Comparison of ENCODE assay signal across 2 cellular contexts in genomic region chr2:119549236-119549635, GRCh38.
TF ChIP-seq lines count a peak whose summit lies in the region.

No MANE protein-coding gene starts in this region.

TF ChIP-seq in IMR-90, 13 proteins besides CTCF, POLR2A, EP300 and RAD21:
- TF ChIP-seq ELK1 (IDR thresholded peaks at IDR 0.05; ENCODE audit: borderline replicate concordance, low read depth, low read length): no peak
- no peak for TF ChIP-seq RFX5 (IDR thresholded peaks at IDR 0.05; ENCODE audit: low read depth, low read length)
- TF ChIP-seq RCOR1 (IDR thresholded peaks at IDR 0.05; ENCODE audit: insufficient replicate concordance, low read length): no peak
- no peak for TF ChIP-seq MAFK (IDR thresholded peaks at IDR 0.05; ENCODE audit: low read depth, low read length)
- no peak for TF ChIP-seq FOS (IDR thresholded peaks at IDR 0.05; ENCODE audit: low read depth, low read length)
- no peak for TF ChIP-seq CHD1 (IDR thresholded peaks at IDR 0.05; ENCODE audit: low read depth, low read length)

TF ChIP-seq in K562, 482 proteins besides CTCF, POLR2A, EP300 and RAD21:
- TF ChIP-seq ZNF165 (CRISPR knock-in tag; IDR thresholded peaks at IDR 0.05; ENCODE audit: borderline replicate concordance) (no peak), JUND (IDR thresholded peaks at IDR 0.05; ENCODE audit: borderline replicate concordance, low read depth, low read length) (0 out of 2 replicates have a peak, but pooled peaks have one; percentile 5), JUND (tag; IDR thresholded peaks at IDR 0.05; ENCODE audit: borderline replicate concordance, low read depth, low read length) (no peak), RBFOX2 (IDR thresholded peaks at IDR 0.05; ENCODE audit: low read depth, low read length) (no peak), ZNF184 (CRISPR knock-in tag; IDR thresholded peaks at IDR 0.05) (no peak), FOSL1 (tag; conservative IDR thresholded peaks at IDR 0.05) (peak; percentile 28; the same call in 1 of the 2 replicates), NKRF (IDR thresholded peaks at IDR 0.05; ENCODE audit: borderline replicate concordance) (no peak), NRF1 (conservative IDR thresholded peaks at IDR 0.05 in 1 of 2, IDR thresholded peaks at IDR 0.05 in 1 of 2) (no peak), CAMTA2 (CRISPR knock-in tag; conservative IDR thresholded peaks at IDR 0.05) (no peak), NFRKB (IDR thresholded peaks at IDR 0.05; ENCODE audit: low read depth) (no peak)
